ENCODE assay signal across 1 cellular context in the genomic region with DNA sequence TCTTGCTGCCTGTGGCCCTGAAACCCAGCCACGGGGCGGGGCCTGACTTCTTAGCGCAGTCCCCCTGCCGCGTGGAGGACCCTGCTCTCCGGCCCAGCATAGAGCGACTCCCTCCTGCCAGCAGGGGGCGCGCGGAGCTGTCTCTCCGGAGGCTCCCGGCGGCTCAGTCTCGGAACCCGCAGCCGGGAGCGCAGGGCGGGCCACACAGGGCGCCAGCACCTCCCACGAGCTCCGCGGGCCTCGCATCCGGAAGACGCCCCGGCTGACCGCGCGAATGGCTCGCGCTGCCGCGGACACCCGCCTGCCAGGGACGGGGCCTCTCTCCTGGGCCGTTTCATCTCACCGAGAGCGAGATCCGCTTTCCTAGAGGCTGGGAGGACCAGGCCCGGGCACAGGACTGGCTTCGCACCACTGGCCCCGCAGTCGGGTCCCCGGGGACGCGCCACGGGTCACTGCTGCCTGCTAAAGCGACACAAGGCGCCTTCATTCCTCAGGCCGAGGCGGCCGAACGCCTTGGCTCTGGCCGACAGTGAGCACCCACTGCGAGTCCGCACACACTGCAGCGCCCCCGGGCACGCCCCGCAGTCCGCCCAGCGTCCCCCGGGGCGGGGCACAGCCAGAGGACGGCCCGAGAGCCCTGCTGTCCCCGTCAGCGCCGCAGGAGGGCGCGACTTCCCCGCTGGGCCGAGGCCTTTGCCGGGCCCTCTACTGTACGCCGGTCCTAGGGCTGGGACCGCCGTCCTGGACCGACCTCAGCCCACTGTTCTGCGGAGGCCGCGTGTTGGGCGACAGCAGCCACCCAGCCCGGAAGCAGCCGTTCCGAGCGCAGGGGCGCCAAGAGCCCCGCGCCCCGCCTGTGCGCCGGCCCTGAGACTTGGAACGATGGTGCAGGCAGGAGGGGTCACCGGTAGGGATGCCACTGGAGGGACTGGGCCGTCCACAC.
TF ChIP-seq lines count a peak whose summit lies in the region.

No MANE protein-coding gene starts in this region.

TF ChIP-seq in HepG2, 621 proteins besides CTCF, POLR2A, EP300 and RAD21 (continued from another document and continues in another):
- TF ChIP-seq NR2F6 (IDR thresholded peaks at IDR 0.05) (no peak), NR2F6 (CRISPR knock-in tag; IDR thresholded peaks at IDR 0.05) (0 out of 2 replicates have a peak, but pooled peaks have one; percentile 14), CAMTA2 (CRISPR knock-in tag; IDR thresholded peaks at IDR 0.05; ENCODE audit: borderline replicate concordance) (no peak), TBX3 (IDR thresholded peaks at IDR 0.05; ENCODE audit: borderline replicate concordance) (no peak), ZNF816 (CRISPR knock-in tag; IDR thresholded peaks at IDR 0.05; ENCODE audit: borderline replicate concordance) (no peak; the same call in 1 of the 2 replicates), CCAR2 (optimal IDR thresholded peaks at IDR 0.05; ENCODE audit: low read depth, low read length) (no peak), SPEN (CRISPR knock-in tag; IDR thresholded peaks at IDR 0.05; ENCODE audit: low read depth) (peak; percentile 84), MATR3 (CRISPR knock-in tag; IDR thresholded peaks at IDR 0.05) (no peak), SALL2 (CRISPR knock-in tag; IDR thresholded peaks at IDR 0.05) (no peak), TSC22D2 (CRISPR knock-in tag; IDR thresholded peaks at IDR 0.05; ENCODE audit: borderline replicate concordance) (peak; percentile 23; the same call in 1 of the 2 replicates), HOXA9 (CRISPR knock-in tag; IDR thresholded peaks at IDR 0.05; ENCODE audit: borderline replicate concordance) (peak; percentile 70; the same call in 1 of the 2 replicates), ZNF562 (CRISPR knock-in tag; IDR thresholded peaks at IDR 0.05; ENCODE audit: borderline replicate concordance) (no peak), TGIF2 (CRISPR knock-in tag; IDR thresholded peaks at IDR 0.05) (peak; percentile 78; the same call in 1 of the 2 replicates), ZNF672 (CRISPR knock-in tag; IDR thresholded peaks at IDR 0.05) (0 out of 2 replicates have a peak, but pooled peaks have one; percentile 4), EEA1 (CRISPR knock-in tag; IDR thresholded peaks at IDR 0.05; ENCODE audit: borderline replicate concordance) (peak; percentile 88), ZNF383 (CRISPR knock-in tag; IDR thresholded peaks at IDR 0.05; ENCODE audit: borderline replicate concordance) (no peak; the same call in 1 of the 2 replicates), ARNTL (CRISPR knock-in tag; IDR thresholded peaks at IDR 0.05) (peak; percentile 17; the same call in 1 of the 2 replicates), ZNF431 (CRISPR knock-in tag; IDR thresholded peaks at IDR 0.05; ENCODE audit: borderline replicate concordance, low read depth) (0 out of 2 replicates have a peak, but pooled peaks have one; percentile 52), SATB2 (CRISPR knock-in tag; IDR thresholded peaks at IDR 0.05) (0 out of 2 replicates have a peak, but pooled peaks have one; percentile 38), NRL (CRISPR knock-in tag; IDR thresholded peaks at IDR 0.05; ENCODE audit: borderline replicate concordance) (no peak; the same call in 1 of the 2 replicates), U2AF1 (optimal IDR thresholded peaks at IDR 0.05; ENCODE audit: low read depth, low read length) (no peak), ZKSCAN8 (CRISPR knock-in tag; IDR thresholded peaks at IDR 0.05; ENCODE audit: borderline replicate concordance) (no peak), HDAC2 (CRISPR knock-in tag; IDR thresholded peaks at IDR 0.05) (peak; percentile 35), KAT2B (IDR thresholded peaks at IDR 0.05; ENCODE audit: borderline replicate concordance, low read depth, low read length) (no peak), ZNF501 (CRISPR knock-in tag; IDR thresholded peaks at IDR 0.05) (peak; percentile 99), SALL1 (CRISPR knock-in tag; IDR thresholded peaks at IDR 0.05) (peak; percentile 58; the same call in 1 of the 2 replicates), ASH2L (IDR thresholded peaks at IDR 0.05; ENCODE audit: insufficient read length, low read depth, low read length) (peak; percentile 48), CENPT (CRISPR knock-in tag; IDR thresholded peaks at IDR 0.05; ENCODE audit: low read depth) (no peak), SYNCRIP (IDR thresholded peaks at IDR 0.05; ENCODE audit: insufficient read depth, low read depth, low read length) (no peak), SMARCE1 (IDR thresholded peaks at IDR 0.05; ENCODE audit: borderline replicate concordance) (no peak), ZNF557 (CRISPR knock-in tag; IDR thresholded peaks at IDR 0.05) (no peak), ZNF136 (CRISPR knock-in tag; IDR thresholded peaks at IDR 0.05; ENCODE audit: low read depth) (0 out of 2 replicates have a peak, but pooled peaks have one; percentile 46), PHB2 (IDR thresholded peaks at IDR 0.05; ENCODE audit: partially characterized antibody) (no peak), BRCA1 (CRISPR knock-in tag; IDR thresholded peaks at IDR 0.05) (peak; percentile 65; the same call in 1 of the 2 replicates), SP4 (CRISPR knock-in tag; IDR thresholded peaks at IDR 0.05) (peak; percentile 83), ZNF350 (CRISPR knock-in tag; IDR thresholded peaks at IDR 0.05; ENCODE audit: borderline replicate concordance, low read depth) (0 out of 2 replicates have a peak, but pooled peaks have one; percentile 19), FLYWCH1 (CRISPR knock-in tag; IDR thresholded peaks at IDR 0.05) (0 out of 2 replicates have a peak, but pooled peaks have one; percentile 34), FOXA1 (IDR thresholded peaks at IDR 0.05) (no peak), FOXA1 (CRISPR knock-in tag; IDR thresholded peaks at IDR 0.05) (no peak)
- TF ChIP-seq, protein P1, sequence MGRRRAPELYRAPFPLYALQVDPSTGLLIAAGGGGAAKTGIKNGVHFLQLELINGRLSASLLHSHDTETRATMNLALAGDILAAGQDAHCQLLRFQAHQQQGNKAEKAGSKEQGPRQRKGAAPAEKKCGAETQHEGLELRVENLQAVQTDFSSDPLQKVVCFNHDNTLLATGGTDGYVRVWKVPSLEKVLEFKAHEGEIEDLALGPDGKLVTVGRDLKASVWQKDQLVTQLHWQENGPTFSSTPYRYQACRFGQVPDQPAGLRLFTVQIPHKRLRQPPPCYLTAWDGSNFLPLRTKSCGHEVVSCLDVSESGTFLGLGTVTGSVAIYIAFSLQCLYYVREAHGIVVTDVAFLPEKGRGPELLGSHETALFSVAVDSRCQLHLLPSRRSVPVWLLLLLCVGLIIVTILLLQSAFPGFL (CRISPR knock-in tag; IDR thresholded peaks at IDR 0.05) = no peak
- TF ChIP-seq, protein P2, sequence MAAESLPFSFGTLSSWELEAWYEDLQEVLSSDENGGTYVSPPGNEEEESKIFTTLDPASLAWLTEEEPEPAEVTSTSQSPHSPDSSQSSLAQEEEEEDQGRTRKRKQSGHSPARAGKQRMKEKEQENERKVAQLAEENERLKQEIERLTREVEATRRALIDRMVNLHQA (CRISPR knock-in tag; IDR thresholded peaks at IDR 0.05) = no peak
- TF ChIP-seq, protein P3, sequence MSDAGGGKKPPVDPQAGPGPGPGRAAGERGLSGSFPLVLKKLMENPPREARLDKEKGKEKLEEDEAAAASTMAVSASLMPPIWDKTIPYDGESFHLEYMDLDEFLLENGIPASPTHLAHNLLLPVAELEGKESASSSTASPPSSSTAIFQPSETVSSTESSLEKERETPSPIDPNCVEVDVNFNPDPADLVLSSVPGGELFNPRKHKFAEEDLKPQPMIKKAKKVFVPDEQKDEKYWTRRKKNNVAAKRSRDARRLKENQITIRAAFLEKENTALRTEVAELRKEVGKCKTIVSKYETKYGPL (CRISPR knock-in tag; IDR thresholded peaks at IDR 0.05) = 0 out of 2 replicates have a peak, but pooled peaks have one; percentile 13
- TF ChIP-seq, protein P4, sequence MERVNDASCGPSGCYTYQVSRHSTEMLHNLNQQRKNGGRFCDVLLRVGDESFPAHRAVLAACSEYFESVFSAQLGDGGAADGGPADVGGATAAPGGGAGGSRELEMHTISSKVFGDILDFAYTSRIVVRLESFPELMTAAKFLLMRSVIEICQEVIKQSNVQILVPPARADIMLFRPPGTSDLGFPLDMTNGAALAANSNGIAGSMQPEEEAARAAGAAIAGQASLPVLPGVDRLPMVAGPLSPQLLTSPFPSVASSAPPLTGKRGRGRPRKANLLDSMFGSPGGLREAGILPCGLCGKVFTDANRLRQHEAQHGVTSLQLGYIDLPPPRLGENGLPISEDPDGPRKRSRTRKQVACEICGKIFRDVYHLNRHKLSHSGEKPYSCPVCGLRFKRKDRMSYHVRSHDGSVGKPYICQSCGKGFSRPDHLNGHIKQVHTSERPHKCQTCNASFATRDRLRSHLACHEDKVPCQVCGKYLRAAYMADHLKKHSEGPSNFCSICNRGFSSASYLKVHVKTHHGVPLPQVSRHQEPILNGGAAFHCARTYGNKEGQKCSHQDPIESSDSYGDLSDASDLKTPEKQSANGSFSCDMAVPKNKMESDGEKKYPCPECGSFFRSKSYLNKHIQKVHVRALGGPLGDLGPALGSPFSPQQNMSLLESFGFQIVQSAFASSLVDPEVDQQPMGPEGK (CRISPR knock-in tag; IDR thresholded peaks at IDR 0.05) = peak; percentile 75
- TF ChIP-seq, protein P5, sequence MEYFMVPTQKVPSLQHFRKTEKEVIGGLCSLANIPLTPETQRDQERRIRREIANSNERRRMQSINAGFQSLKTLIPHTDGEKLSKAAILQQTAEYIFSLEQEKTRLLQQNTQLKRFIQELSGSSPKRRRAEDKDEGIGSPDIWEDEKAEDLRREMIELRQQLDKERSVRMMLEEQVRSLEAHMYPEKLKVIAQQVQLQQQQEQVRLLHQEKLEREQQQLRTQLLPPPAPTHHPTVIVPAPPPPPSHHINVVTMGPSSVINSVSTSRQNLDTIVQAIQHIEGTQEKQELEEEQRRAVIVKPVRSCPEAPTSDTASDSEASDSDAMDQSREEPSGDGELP (IDR thresholded peaks at IDR 0.05; ENCODE audit: borderline replicate concordance, low read depth) = 0 out of 2 replicates have a peak, but pooled peaks have one; percentile 8
- TF ChIP-seq, protein P6, sequence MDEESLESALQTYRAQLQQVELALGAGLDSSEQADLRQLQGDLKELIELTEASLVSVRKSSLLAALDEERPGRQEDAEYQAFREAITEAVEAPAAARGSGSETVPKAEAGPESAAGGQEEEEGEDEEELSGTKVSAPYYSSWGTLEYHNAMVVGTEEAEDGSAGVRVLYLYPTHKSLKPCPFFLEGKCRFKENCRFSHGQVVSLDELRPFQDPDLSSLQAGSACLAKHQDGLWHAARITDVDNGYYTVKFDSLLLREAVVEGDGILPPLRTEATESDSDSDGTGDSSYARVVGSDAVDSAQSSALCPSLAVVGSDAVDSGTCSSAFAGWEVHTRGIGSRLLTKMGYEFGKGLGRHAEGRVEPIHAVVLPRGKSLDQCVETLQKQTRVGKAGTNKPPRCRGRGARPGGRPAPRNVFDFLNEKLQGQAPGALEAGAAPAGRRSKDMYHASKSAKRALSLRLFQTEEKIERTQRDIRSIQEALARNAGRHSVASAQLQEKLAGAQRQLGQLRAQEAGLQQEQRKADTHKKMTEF (CRISPR knock-in tag; IDR thresholded peaks at IDR 0.05) = peak; percentile 81
- TF ChIP-seq, protein P7, sequence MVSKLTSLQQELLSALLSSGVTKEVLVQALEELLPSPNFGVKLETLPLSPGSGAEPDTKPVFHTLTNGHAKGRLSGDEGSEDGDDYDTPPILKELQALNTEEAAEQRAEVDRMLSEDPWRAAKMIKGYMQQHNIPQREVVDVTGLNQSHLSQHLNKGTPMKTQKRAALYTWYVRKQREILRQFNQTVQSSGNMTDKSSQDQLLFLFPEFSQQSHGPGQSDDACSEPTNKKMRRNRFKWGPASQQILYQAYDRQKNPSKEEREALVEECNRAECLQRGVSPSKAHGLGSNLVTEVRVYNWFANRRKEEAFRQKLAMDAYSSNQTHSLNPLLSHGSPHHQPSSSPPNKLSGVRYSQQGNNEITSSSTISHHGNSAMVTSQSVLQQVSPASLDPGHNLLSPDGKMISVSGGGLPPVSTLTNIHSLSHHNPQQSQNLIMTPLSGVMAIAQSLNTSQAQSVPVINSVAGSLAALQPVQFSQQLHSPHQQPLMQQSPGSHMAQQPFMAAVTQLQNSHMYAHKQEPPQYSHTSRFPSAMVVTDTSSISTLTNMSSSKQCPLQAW (CRISPR knock-in tag; IDR thresholded peaks at IDR 0.05) = peak; percentile 90
- TF ChIP-seq, protein P8, sequence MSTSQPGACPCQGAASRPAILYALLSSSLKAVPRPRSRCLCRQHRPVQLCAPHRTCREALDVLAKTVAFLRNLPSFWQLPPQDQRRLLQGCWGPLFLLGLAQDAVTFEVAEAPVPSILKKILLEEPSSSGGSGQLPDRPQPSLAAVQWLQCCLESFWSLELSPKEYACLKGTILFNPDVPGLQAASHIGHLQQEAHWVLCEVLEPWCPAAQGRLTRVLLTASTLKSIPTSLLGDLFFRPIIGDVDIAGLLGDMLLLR (CRISPR knock-in tag; IDR thresholded peaks at IDR 0.05) = peak; percentile 74
- TF ChIP-seq, protein P9, sequence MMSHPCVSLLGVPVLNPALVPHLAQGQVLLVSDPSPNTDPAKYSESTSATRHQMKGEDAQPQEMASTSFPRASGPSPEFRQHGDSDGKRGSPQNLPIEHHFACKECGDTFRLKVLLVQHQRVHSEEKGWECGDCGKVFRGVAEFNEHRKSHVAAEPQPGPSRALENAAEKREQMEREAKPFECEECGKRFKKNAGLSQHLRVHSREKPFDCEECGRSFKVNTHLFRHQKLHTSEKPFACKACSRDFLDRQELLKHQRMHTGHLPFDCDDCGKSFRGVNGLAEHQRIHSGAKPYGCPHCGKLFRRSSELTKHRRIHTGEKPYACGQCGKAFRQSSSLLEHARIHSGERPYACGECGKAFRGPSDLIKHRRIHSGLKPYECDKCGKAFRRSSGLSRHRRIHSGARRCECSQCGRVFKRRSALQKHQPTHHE (CRISPR knock-in tag; IDR thresholded peaks at IDR 0.05; ENCODE audit: borderline replicate concordance) = peak; percentile 49; the same call in 1 of the 2 replicates
- TF ChIP-seq, protein P10, sequence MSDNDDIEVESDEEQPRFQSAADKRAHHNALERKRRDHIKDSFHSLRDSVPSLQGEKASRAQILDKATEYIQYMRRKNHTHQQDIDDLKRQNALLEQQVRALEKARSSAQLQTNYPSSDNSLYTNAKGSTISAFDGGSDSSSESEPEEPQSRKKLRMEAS (IDR thresholded peaks at IDR 0.05) = peak; percentile 66
- TF ChIP-seq, protein P11, sequence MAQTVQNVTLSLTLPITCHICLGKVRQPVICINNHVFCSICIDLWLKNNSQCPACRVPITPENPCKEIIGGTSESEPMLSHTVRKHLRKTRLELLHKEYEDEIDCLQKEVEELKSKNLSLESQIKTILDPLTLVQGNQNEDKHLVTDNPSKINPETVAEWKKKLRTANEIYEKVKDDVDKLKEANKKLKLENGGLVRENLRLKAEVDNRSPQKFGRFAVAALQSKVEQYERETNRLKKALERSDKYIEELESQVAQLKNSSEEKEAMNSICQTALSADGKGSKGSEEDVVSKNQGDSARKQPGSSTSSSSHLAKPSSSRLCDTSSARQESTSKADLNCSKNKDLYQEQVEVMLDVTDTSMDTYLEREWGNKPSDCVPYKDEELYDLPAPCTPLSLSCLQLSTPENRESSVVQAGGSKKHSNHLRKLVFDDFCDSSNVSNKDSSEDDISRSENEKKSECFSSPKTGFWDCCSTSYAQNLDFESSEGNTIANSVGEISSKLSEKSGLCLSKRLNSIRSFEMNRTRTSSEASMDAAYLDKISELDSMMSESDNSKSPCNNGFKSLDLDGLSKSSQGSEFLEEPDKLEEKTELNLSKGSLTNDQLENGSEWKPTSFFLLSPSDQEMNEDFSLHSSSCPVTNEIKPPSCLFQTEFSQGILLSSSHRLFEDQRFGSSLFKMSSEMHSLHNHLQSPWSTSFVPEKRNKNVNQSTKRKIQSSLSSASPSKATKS (CRISPR knock-in tag; IDR thresholded peaks at IDR 0.05) = no peak
